In the genomic region with DNA sequence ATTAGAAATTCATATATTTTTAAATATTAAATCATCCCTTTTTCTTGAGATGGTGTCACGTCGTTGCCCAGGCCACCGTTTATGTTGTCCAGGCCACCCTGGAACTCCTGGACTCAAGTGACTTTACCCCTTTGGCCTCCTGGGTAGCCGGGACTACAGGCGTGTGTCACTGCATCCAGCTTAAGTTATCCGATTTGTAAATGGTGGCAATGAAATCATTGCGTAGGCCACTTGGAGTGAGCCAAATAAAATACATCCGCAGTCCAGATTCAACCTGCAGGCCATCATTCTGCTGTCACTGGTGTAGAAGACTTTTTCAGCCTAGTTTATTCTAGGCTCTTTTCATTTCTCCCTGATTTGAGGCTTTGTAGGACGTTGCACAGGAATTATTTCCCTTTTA, we compare ENCODE assay signal across 21 cellular contexts.
DNase-seq lines count a peak whose midpoint lies in the region; ATAC-seq, FAIRE-seq and TF ChIP-seq lines count a peak whose summit lies in the region.
"Had no signal": no experiment of that assay in that cellular context is flagged by ENCODE, and none has a peak within 500 bp of the region (broad histone marks: within the 10 kb centered on the region; RNA-seq: fewer than 3 reads in every experiment).

No MANE protein-coding gene starts in this region.

- H3K27me3 Mint-ChIP-seq in dendritic cell treated with granulocyte-macrophage colony-stimulating factor and Interleukin-4, amounts not matched to agents 40 ng/mL and 50 ng/mL, for 4 days: peaks cover 4% of the 10 kb centered on the region
- H3K27me3 Mint-ChIP-seq in mesothelial cell of epicardium (ENCODE audit: low read depth): no peaks in the 10 kb centered on the region
- H3K27me3 Mint-ChIP-seq: CD4-positive, CD25-positive, alpha-beta regulatory T cell had no signal

- no peak for FAIRE-seq in kidney (lab: Jason Lieb, UNC)
- FAIRE-seq: GM12892, GM18507, HTR-8/SVneo had no signal

- ATAC-seq in heart right ventricle (peak in 5 of 8 donors; percentile 33 to 46 (median 38)), HG02973 (IDR thresholded peaks at IDR 0.05; ENCODE audit: unreplicated experiment) (no peak)

- no peak overlapping the region for H3K9ac ChIP-seq in kidney (ENCODE audit: low read length in 2 of 2)
- H3K9ac ChIP-seq: BLaER1 treated with 17β-estradiol and CSF1 and Interleukin-3, amounts not matched to agents 10 nM and 100 nM; GM23248 had no signal

- H3K36me3 ChIP-seq in heart right ventricle (no peaks in the 10 kb centered on the region), right atrium auricular region (no peaks in the 10 kb centered on the region), kidney (ENCODE audit: control insufficient read depth in 1 of 2, insufficient read depth in 2 of 2, low read length in 2 of 2) (no peaks in the 10 kb centered on the region)
- H3K36me3 ChIP-seq: BLaER1 treated with 17β-estradiol and CSF1 and Interleukin-3, amounts not matched to agents 10 nM and 100 nM; HAP-1 had no signal

- H3K27ac ChIP-seq in heart right ventricle: no peak overlapping the region
- no peak overlapping the region for H3K27ac ChIP-seq in right atrium auricular region
- no peak overlapping the region for H3K27ac ChIP-seq in kidney (ENCODE audit: low read depth in 2 of 2, low read length in 2 of 2)
- H3K27ac ChIP-seq: GM23248 had no signal

- H3K36me3 Mint-ChIP-seq in dendritic cell treated with granulocyte-macrophage colony-stimulating factor and Interleukin-4, amounts not matched to agents 40 ng/mL and 50 ng/mL, for 4 days (ENCODE audit: low read depth): no peaks in the 10 kb centered on the region
- no peaks in the 10 kb centered on the region for H3K36me3 Mint-ChIP-seq in mesothelial cell of epicardium
- H3K36me3 Mint-ChIP-seq: CD4-positive, CD25-positive, alpha-beta regulatory T cell; CD8-positive, alpha-beta memory T cell had no signal

- DNase-seq in heart right ventricle: no peak
- DNase-seq in right atrium auricular region (ENCODE audit: low spot score): no peak
- DNase-seq in mesothelial cell of epicardium (ENCODE audit: low spot score in 2 of 2, unreplicated experiment in 2 of 2): no peak
- DNase-seq in central memory CD4-positive, alpha-beta T cell: no peak
- DNase-seq in kidney: no peak
- DNase-seq: CD4-positive, CD25-positive, alpha-beta regulatory T cell; CD8-positive, alpha-beta memory T cell; COR-L47; DMS153; DMS79; GDM1; GM23248; IMR-90 had no signal

- intact Hi-C loops in heart right ventricle (cut with DNase I) (no loop called here), kidney (cut with DNase I) (no loop called here)
- intact Hi-C loops in dendritic cell treated with granulocyte-macrophage colony-stimulating factor and Interleukin-4, amounts not matched to agents 40 ng/mL and 50 ng/mL, for 4 days (cut with micrococcal nuclease): no loop called here

- H3K27ac Mint-ChIP-seq in dendritic cell treated with granulocyte-macrophage colony-stimulating factor and Interleukin-4, amounts not matched to agents 40 ng/mL and 50 ng/mL, for 4 days: peak overlapping the region; percentile 66
- H3K27ac Mint-ChIP-seq in mesothelial cell of epicardium: peak overlapping the region; percentile 21
- H3K27ac Mint-ChIP-seq: B cell; CD4-positive, CD25-positive, alpha-beta regulatory T cell; CD8-positive, alpha-beta memory T cell had no signal

- H3K4me1 ChIP-seq in heart right ventricle: peaks cover 0 to 10% (median 0%) of the 10 kb centered on the region in 9 donors
- H3K4me1 ChIP-seq in right atrium auricular region: no peaks in the 10 kb centered on the region
- no peaks in the 10 kb centered on the region for H3K4me1 ChIP-seq in kidney (ENCODE audit: control insufficient read depth in 1 of 2, insufficient read depth in 1 of 2, low read depth in 1 of 2, low read length in 2 of 2)
- H3K4me1 ChIP-seq: HAP-1 had no signal

- peaks cover 30% of the 10 kb centered on the region for H3K4me1 Mint-ChIP-seq in dendritic cell treated with granulocyte-macrophage colony-stimulating factor and Interleukin-4, amounts not matched to agents 40 ng/mL and 50 ng/mL, for 4 days (ENCODE audit: low read depth)
- H3K4me1 Mint-ChIP-seq in mesothelial cell of epicardium: peaks cover 45% of the 10 kb centered on the region
- H3K4me1 Mint-ChIP-seq: B cell had no signal

- H3K4me3 Mint-ChIP-seq in dendritic cell treated with granulocyte-macrophage colony-stimulating factor and Interleukin-4, amounts not matched to agents 40 ng/mL and 50 ng/mL, for 4 days: no peak overlapping the region
- no peak overlapping the region for H3K4me3 Mint-ChIP-seq in mesothelial cell of epicardium
- H3K4me3 Mint-ChIP-seq: B cell; CD4-positive, CD25-positive, alpha-beta regulatory T cell; CD8-positive, alpha-beta memory T cell had no signal

- H3K4me3 ChIP-seq in heart right ventricle: no peak overlapping the region
- H3K4me3 ChIP-seq in right atrium auricular region: no peak overlapping the region
- H3K4me3 ChIP-seq in kidney (ENCODE audit: low read length in 2 of 2): no peak overlapping the region
- H3K4me3 ChIP-seq: BLaER1 treated with 17β-estradiol and CSF1 and Interleukin-3, amounts not matched to agents 10 nM and 100 nM; GM23248; HAP-1 had no signal

- H3K9me3 ChIP-seq in heart right ventricle (no peaks in the 10 kb centered on the region), right atrium auricular region (no peaks in the 10 kb centered on the region), kidney (ENCODE audit: control insufficient read depth in 1 of 2, low read length in 2 of 2) (no peaks in the 10 kb centered on the region)
- H3K9me3 ChIP-seq: BLaER1 treated with 17β-estradiol and CSF1 and Interleukin-3, amounts not matched to agents 10 nM and 100 nM; HAP-1 had no signal

- 63 to 76% methylated on average over 9 of the region's 9 CpGs for WGBS in heart right ventricle, 2 donors

- TF ChIP-seq CTCF in heart right ventricle (IDR thresholded peaks at IDR 0.05) (no peak), right atrium auricular region (IDR thresholded peaks at IDR 0.05) (no peak), mesothelial cell of epicardium (IDR thresholded peaks at IDR 0.05; ENCODE audit: unreplicated experiment) (no peak), kidney (IDR thresholded peaks at IDR 0.05; ENCODE audit: borderline replicate concordance, extremely low read depth, insufficient read depth) (no peak)

- H3K27me3 ChIP-seq in heart right ventricle: no peaks in the 10 kb centered on the region
- no peaks in the 10 kb centered on the region for H3K27me3 ChIP-seq in right atrium auricular region
- H3K27me3 ChIP-seq: BLaER1 treated with 17β-estradiol and CSF1 and Interleukin-3, amounts not matched to agents 10 nM and 100 nM had no signal

- H3K9me3 Mint-ChIP-seq in dendritic cell treated with granulocyte-macrophage colony-stimulating factor and Interleukin-4, amounts not matched to agents 40 ng/mL and 50 ng/mL, for 4 days: no peaks in the 10 kb centered on the region
- no peaks in the 10 kb centered on the region for H3K9me3 Mint-ChIP-seq in mesothelial cell of epicardium
- H3K9me3 Mint-ChIP-seq: CD8-positive, alpha-beta memory T cell had no signal
